12 cellular contexts compared by ENCODE assay signal in genomic region chr16:67987460-67988160, GRCh38. TPM values are rescaled to one million over a fixed set of nuclear protein-coding genes. Genes with fewer than 3 reads are reported as not detected.
DNase-seq lines count a peak whose midpoint lies in the region; ATAC-seq and TF ChIP-seq lines count a peak whose summit lies in the region.
"Had no signal": no experiment of that assay in that cellular context is flagged by ENCODE, and none has a peak within 500 bp of the region (broad histone marks: within the 10 kb centered on the region; RNA-seq: fewer than 3 reads in every experiment).

No MANE protein-coding gene starts in this region.

- TF ChIP-seq POLR2A in right lobe of liver (IDR thresholded peaks at IDR 0.05), result no peak
- TF ChIP-seq POLR2A in testis (IDR thresholded peaks at IDR 0.05), result no peak

- H3K4me3 ChIP-seq in cardiac fibroblast (replicated peaks in 1 of 2; ENCODE audit: low read depth in 2 of 2, low read length in 2 of 2) (no peak overlapping the region), right lobe of liver (no peak overlapping the region), testis (no peak overlapping the region), brain microvascular endothelial cell (ENCODE audit: low read depth, low read length) (no peak overlapping the region)
- H3K4me3 ChIP-seq: PC-9 had no signal

- H3K4me1 ChIP-seq in right lobe of liver, result no peaks in the 10 kb centered on the region
- H3K4me1 ChIP-seq in testis, result no peaks in the 10 kb centered on the region

- H3K36me3 ChIP-seq in right lobe of liver, result no peaks in the 10 kb centered on the region
- H3K36me3 ChIP-seq in testis (ENCODE audit: low read depth, missing control alignments), result no peaks in the 10 kb centered on the region
- no peaks in the 10 kb centered on the region for H3K36me3 ChIP-seq in brain microvascular endothelial cell (replicated peaks)

- WGBS in right lobe of liver (ENCODE audit: insufficient coverage, low coverage, low lambda C conversion rate, missing lambda C conversion rate), result 66% methylated on average over 5 of the region's 11 CpGs
- WGBS in testis, 2 donors, result 65 to 73% methylated on average over 11 of the region's 11 CpGs

- no peaks in the 10 kb centered on the region for H3K36me3 Mint-ChIP-seq in activated naive CD4-positive, alpha-beta T cell treated with anti-CD3 and anti-CD28 coated beads, Interleukin-2, amount 50 U/mL, for 72 hours
- no peaks in the 10 kb centered on the region for H3K36me3 Mint-ChIP-seq in WTC11
- H3K36me3 Mint-ChIP-seq: mesothelial cell of epicardium had no signal

- H3K4me3 Mint-ChIP-seq in WTC11, result no peak overlapping the region
- H3K4me3 Mint-ChIP-seq: mesothelial cell of epicardium had no signal

- H3K9me3 Mint-ChIP-seq in activated naive CD4-positive, alpha-beta T cell treated with anti-CD3 and anti-CD28 coated beads, Interleukin-2, amount 50 U/mL, for 72 hours, result no peaks in the 10 kb centered on the region
- no peaks in the 10 kb centered on the region for H3K9me3 Mint-ChIP-seq in WTC11
- H3K9me3 Mint-ChIP-seq: mesothelial cell of epicardium had no signal

- intact Hi-C loops in right lobe of liver (cut with DNase I), result no loop called here
- intact Hi-C loops in testis (cut with DNase I; ENCODE audit: low total_unique reads), result no loop called here

- H3K4me1 Mint-ChIP-seq in WTC11, result peaks cover 6% of the 10 kb centered on the region

- POLR2A ChIA-PET in WTC11 (lab: Charles Lee), result no interaction called here

- peaks cover 18% of the 10 kb centered on the region for H3K27me3 Mint-ChIP-seq in WTC11 (ENCODE audit: low read depth)

- CTCF ChIA-PET in WTC11 (lab: Charles Lee), result interaction anchor here (1.2 to 1.5 kb wide), 3 partner anchors 52 to 171 kb away, joined by 3 to 8 read pairs (median 4); no protein-coding TSS in a partner anchor

- H3K27ac Mint-ChIP-seq in activated naive CD4-positive, alpha-beta T cell treated with anti-CD3 and anti-CD28 coated beads, Interleukin-2, amount 50 U/mL, for 72 hours, result peak overlapping the region; percentile 67 to 76
- H3K27ac Mint-ChIP-seq in WTC11, result no peak overlapping the region
- H3K27ac Mint-ChIP-seq: mesothelial cell of epicardium had no signal

- H3K9me3 ChIP-seq in right lobe of liver (no peaks in the 10 kb centered on the region), testis (no peaks in the 10 kb centered on the region)

- in situ Hi-C loops in brain microvascular endothelial cell (cut with HindIII; ENCODE audit: low pct_ligation_motif_present, low sequenced_read_pairs), result no loop called here

- TF ChIP-seq CTCF in cardiac fibroblast (IDR thresholded peaks at IDR 0.05; ENCODE audit: low read depth, low read length) (no peak), right lobe of liver (IDR thresholded peaks at IDR 0.05) (no peak), testis (IDR thresholded peaks at IDR 0.05) (no peak), WTC11 (IDR thresholded peaks at IDR 0.05) (no peak), brain microvascular endothelial cell (IDR thresholded peaks at IDR 0.05; ENCODE audit: low read depth, low read length, missing control alignments) (no peak)

- H3K27ac ChIP-seq in right lobe of liver (peak overlapping the region in 2 of 3 donors; percentile 33 to 56), testis (no peak overlapping the region), brain microvascular endothelial cell (no peak overlapping the region)
- H3K27ac ChIP-seq: PC-9 had no signal

- DNase-seq in activated naive CD4-positive, alpha-beta T cell treated with anti-CD3 and anti-CD28 coated beads, Interleukin-2, amount 50 U/mL, for 72 hours (ENCODE audit: low spot score in 2 of 2), result no peak
- DNase-seq in activated naive CD4-positive, alpha-beta T cell treated with anti-CD3 and anti-CD28 coated beads, Interleukin-2, amount 50 U/mL, for 16 hours, result no peak
- DNase-seq in cardiac fibroblast (ENCODE audit: low read depth in 2 of 2), result peak; percentile 35 to 55
- no peak for DNase-seq in right lobe of liver
- peak; percentile 41 for DNase-seq in testis
- DNase-seq in WTC11 (ENCODE audit: low spot score), result no peak
- no peak for DNase-seq in retina
- DNase-seq in brain microvascular endothelial cell, result no peak
- DNase-seq: PC-9; stimulated activated CD4-positive, alpha-beta T cell treated with anti-CD3 and anti-CD28 coated beads, Interleukin-12 subunit alpha, Interleukin-12 subunit beta, amount 100 ng/mL, for 4 hours had no signal

- H3K27me3 ChIP-seq in right lobe of liver (no peaks in the 10 kb centered on the region), testis (no peaks in the 10 kb centered on the region), brain microvascular endothelial cell (replicated peaks) (no peaks in the 10 kb centered on the region)
- H3K27me3 ChIP-seq: dorsolateral prefrontal cortex had no signal

- ATAC-seq in activated naive CD4-positive, alpha-beta T cell treated with anti-CD3 and anti-CD28 coated beads, Interleukin-2, amount 50 U/mL, for 72 hours, result no peak
- ATAC-seq in right lobe of liver (peak; percentile 58 to 73 (median 68)), WTC11 (no peak)

TF ChIP-seq in WTC11, 78 proteins besides CTCF, POLR2A, EP300 and RAD21 (continues in another document):
- TF ChIP-seq E2F4 (CRISPR knock-in tag; IDR thresholded peaks at IDR 0.05; ENCODE audit: borderline replicate concordance, low read depth), result no peak
- TF ChIP-seq GRHL2 (CRISPR knock-in tag; IDR thresholded peaks at IDR 0.05; ENCODE audit: insufficient replicate concordance, severe bottlenecking), result no peak
- no peak for TF ChIP-seq ZNF396 (CRISPR knock-in tag; IDR thresholded peaks at IDR 0.05; ENCODE audit: borderline replicate concordance)
- TF ChIP-seq ERG (CRISPR knock-in tag; IDR thresholded peaks at IDR 0.05), result no peak

RNA-seq across cellular contexts. Expression of gene DPEP3, which starts 7.3 kb away (rescaled TPM):
- under 1 TPM; 0.19 to 0.23 TPM for total RNA-seq in activated naive CD4-positive, alpha-beta T cell treated with anti-CD3 and anti-CD28 coated beads, Interleukin-2, amount 50 U/mL, for 72 hours
- under 1 TPM in 1 of 6 experiments, not detected in 5; 0.10 TPM for total RNA-seq in right lobe of liver
- total RNA-seq in testis, result 100 to 1,000 TPM; 127 to 138 TPM
- polyA plus RNA-seq in testis (ENCODE audit: insufficient read depth, low read depth, low replicate concordance), result 61.0 TPM
- 1.6 to 2.7 TPM (median 2.5 TPM) in 3 replicates for total RNA-seq in WTC11 (2021)
- total RNA-seq: mesothelial cell of epicardium, PC-9 had no signal

RNA-seq across cellular contexts. Expression of gene DPEP2, which starts 11.7 kb away (rescaled TPM):
- total RNA-seq in activated naive CD4-positive, alpha-beta T cell treated with anti-CD3 and anti-CD28 coated beads, Interleukin-2, amount 50 U/mL, for 72 hours, result 1 to 10 TPM; 2.5 to 6.3 TPM
- 1 to 10 TPM in 5 of 6 experiments, under 1 TPM in 1; 0.93 to 2.3 (median 1.6) TPM for total RNA-seq in right lobe of liver
- total RNA-seq in testis, result 1 to 10 TPM; 2.7 to 3.0 TPM
- polyA plus RNA-seq in testis (ENCODE audit: insufficient read depth, low read depth, low replicate concordance), result 5.9 TPM
- total RNA-seq in WTC11 (2021), result 0.13 to 0.25 TPM in 2 of 3 replicates, not detected in the other
- total RNA-seq: mesothelial cell of epicardium, PC-9 had no signal

RNA-seq across cellular contexts. Expression of gene SLC12A4, which starts 19.2 kb away (rescaled TPM):
- 10 to 100 TPM; 37.2 to 64.0 TPM for total RNA-seq in activated naive CD4-positive, alpha-beta T cell treated with anti-CD3 and anti-CD28 coated beads, Interleukin-2, amount 50 U/mL, for 72 hours
- total RNA-seq in right lobe of liver (10 to 100 TPM; 17.2 to 40.0 (median 21.9) TPM), testis (10 to 100 TPM; 64.3 to 68.4 TPM), WTC11 (2021) (67.5 to 94.1 TPM (median 73.7 TPM) in 3 replicates)
- 46.7 TPM for polyA plus RNA-seq in testis (ENCODE audit: insufficient read depth, low read depth, low replicate concordance)

RNA-seq across cellular contexts. Expression of gene DPEP2NB, which starts 28.1 kb away (rescaled TPM):
- total RNA-seq in activated naive CD4-positive, alpha-beta T cell treated with anti-CD3 and anti-CD28 coated beads, Interleukin-2, amount 50 U/mL, for 72 hours, result not detected
- not detected for total RNA-seq in right lobe of liver
- 1 to 10 TPM; 2.4 to 4.1 TPM for total RNA-seq in testis
- polyA plus RNA-seq in testis (ENCODE audit: insufficient read depth, low read depth, low replicate concordance), result 3.2 TPM
- 0.32 TPM in 1 of 3 replicates, not detected in the others for total RNA-seq in WTC11 (2021)
- total RNA-seq: mesothelial cell of epicardium, PC-9 had no signal

RNA-seq across cellular contexts. Expression of gene DDX28, which starts 35.4 kb away (rescaled TPM):
- 10 to 100 TPM in 1 of 2 donors, 1 to 10 TPM in 1; 7.7 to 15.6 TPM for total RNA-seq in activated naive CD4-positive, alpha-beta T cell treated with anti-CD3 and anti-CD28 coated beads, Interleukin-2, amount 50 U/mL, for 72 hours
- 1 to 10 TPM; 5.4 to 10.0 (median 6.3) TPM for total RNA-seq in right lobe of liver
- total RNA-seq in testis, result 10 to 100 TPM; 19.1 to 19.9 TPM
- 18.6 TPM for polyA plus RNA-seq in testis (ENCODE audit: insufficient read depth, low read depth, low replicate concordance)
- total RNA-seq in WTC11 (2021), result 15.2 to 18.3 TPM (median 17.7 TPM) in 3 replicates

Comparison
In these comparisons a context has a peak if more than half of its experiments do, and no peak if none do; other contexts are left out.
1. ATAC-seq: peak in right lobe of liver (4 of 4); none in activated naive CD4-positive, alpha-beta T cell treated with anti-CD3 and anti-CD28 coated beads, Interleukin-2, amount 50 U/mL, for 72 hours (0 of 2) and WTC11 (single experiment).
2. DNase-seq: peak in cardiac fibroblast (2 of 2) and testis (single experiment); none in activated naive CD4-positive, alpha-beta T cell treated with anti-CD3 and anti-CD28 coated beads, Interleukin-2, amount 50 U/mL, for 72 hours (0 of 2), activated naive CD4-positive, alpha-beta T cell treated with anti-CD3 and anti-CD28 coated beads, Interleukin-2, amount 50 U/mL, for 16 hours (single experiment), right lobe of liver (0 of 3), WTC11 (single experiment), retina (single experiment) and brain microvascular endothelial cell (single experiment).
3. H3K27ac ChIP-seq: peak in right lobe of liver (2 of 3); none in testis (0 of 2) and brain microvascular endothelial cell (single experiment).
4. RNA of gene DPEP3, which starts 7.3 kb away (total RNA-seq): 127 to 138 TPM in testis; 1.6 to 2.7 TPM in WTC11, 0.19 to 0.23 TPM in activated naive CD4-positive, alpha-beta T cell treated with anti-CD3 and anti-CD28 coated beads, Interleukin-2, amount 50 U/mL, for 72 hours and 0.10 TPM in right lobe of liver; every median in the first group is over 10 times any median in the second.